ENCODE assay signal across 7 cellular contexts in genomic region chr1:7885513-7886298, GRCh38. TPM values are rescaled to one million over a fixed set of nuclear protein-coding genes. Genes with fewer than 3 reads are reported as not detected.
DNase-seq lines count a peak whose midpoint lies in the region; ATAC-seq and TF ChIP-seq lines count a peak whose summit lies in the region.

No MANE protein-coding gene starts in this region.

- H3K36me3 ChIP-seq in HEK293 (ENCODE audit: control insufficient read depth in 2 of 2, insufficient read depth in 1 of 2, low read length in 2 of 2): no peaks in the 10 kb centered on the region
- H3K36me3 ChIP-seq in Panc1 (ENCODE audit: control insufficient read depth, insufficient read depth, low read length): no peaks in the 10 kb centered on the region
- H3K36me3 ChIP-seq in esophagus (ENCODE audit: control insufficient read depth in 2 of 2, insufficient read depth in 2 of 2, low read length in 1 of 2): no peaks in the 10 kb centered on the region

- H3K27me3 ChIP-seq in Panc1 (ENCODE audit: control insufficient read depth, insufficient read depth, low read length) (no peaks in the 10 kb centered on the region), esophagus (ENCODE audit: control insufficient read depth in 1 of 2, insufficient read depth in 2 of 2, low read length in 2 of 2) (no peaks in the 10 kb centered on the region)

- H3K4me1 ChIP-seq in HEK293 (ENCODE audit: control insufficient read depth, insufficient read depth, low read length) (no peaks in the 10 kb centered on the region), Panc1 (ENCODE audit: control insufficient read depth, insufficient read depth, low read length) (no peaks in the 10 kb centered on the region), esophagus (ENCODE audit: control insufficient read depth in 2 of 2, insufficient read depth in 2 of 2, low read length in 1 of 2) (peaks cover 3 to 5% of the 10 kb centered on the region in 2 donors)

- intact Hi-C loops in Panc1 (cut with micrococcal nuclease; ENCODE audit: unreplicated experiment): no loop called here
- intact Hi-C loops in head of caudate nucleus (cut with DNase I): no loop called here

- CTCF ChIA-PET in HEK293 (lab: Yijun Ruan, JAX): interaction anchor here (0.7 kb wide), 1 partner anchor 217 kb away, joined by 3 read pairs; no protein-coding TSS in a partner anchor
- CTCF ChIA-PET in Panc1 (lab: Charles Lee): no interaction called here

- POLR2A ChIA-PET in HEK293 (lab: Yijun Ruan, JAX) (no interaction called here), Panc1 (lab: Charles Lee) (no interaction called here)

- H3K9me3 ChIP-seq in HEK293 (ENCODE audit: control insufficient read depth, insufficient read depth, low read depth, low read length) (no peaks in the 10 kb centered on the region), Panc1 (ENCODE audit: control insufficient read depth, insufficient read depth, low read depth, low read length) (no peaks in the 10 kb centered on the region), esophagus (ENCODE audit: control insufficient read depth in 2 of 2, insufficient read depth in 1 of 2, low read depth in 1 of 2, low read length in 1 of 2) (no peaks in the 10 kb centered on the region)

- TF ChIP-seq CTCF in HEK293 (tag by site-specific recombination; IDR thresholded peaks at IDR 0.05) (no peak), Panc1 (IDR thresholded peaks at IDR 0.05) (no peak)

- in situ Hi-C loops in Panc1 (cut with HindIII; ENCODE audit: low pct_unique_long_range_greater_than_20kb, low sequenced_read_pairs): no loop called here

- H3K4me3 ChIP-seq in HEK293 (ENCODE audit: low read depth, low read length) (no peak overlapping the region), Panc1 (ENCODE audit: low read depth in 2 of 2, low read length in 2 of 2) (no peak overlapping the region), esophagus (ENCODE audit: low read depth in 1 of 2, low read length in 2 of 2) (peak overlapping the region; percentile 17 to 18)

- H3K27ac ChIP-seq in HEK293 (ENCODE audit: extremely low read depth, low read depth, low read length) (no peak overlapping the region), Panc1 (ENCODE audit: low read length) (no peak overlapping the region), esophagus (ENCODE audit: low read depth in 2 of 2, low read length in 1 of 2) (peak overlapping the region in 1 of 2 donors; percentile 41)

- DNase-seq in Panc1 (ENCODE audit: low read depth, low spot score) (no peak), KG1 (lab: John Stamatoyannopoulos, UW) (no peak), head of caudate nucleus (no peak)
- peak; percentile 25 to 40 for DNase-seq in stimulated activated CD4-positive, alpha-beta T cell treated with anti-CD3 and anti-CD28 coated beads, Interleukin-2, amount 100 ng/mL, for 48 hours

- BruUV-seq in Panc1 (replicated peaks; lab: Mats Ljungman, UMichigan): no TSS peak

- ATAC-seq in Panc1 (peak; percentile 67), GM21737 (IDR thresholded peaks at IDR 0.05; ENCODE audit: unreplicated experiment) (no peak)

- WGBS in esophagus, 2 donors: 24 to 28% methylated on average over 20 to 25 of the region's 26 CpGs

TF ChIP-seq in HEK293, 187 proteins besides CTCF, POLR2A, EP300 and RAD21:
- peak; percentile 46; the same call in 1 of the 2 replicates for TF ChIP-seq KLF8 (tag by site-specific recombination; IDR thresholded peaks at IDR 0.05)
- TF ChIP-seq KLF9 (tag by site-specific recombination; IDR thresholded peaks at IDR 0.05; ENCODE audit: low read depth): peak; percentile 77
- no peak for TF ChIP-seq ZNF510 (tag by site-specific recombination; IDR thresholded peaks at IDR 0.05; ENCODE audit: insufficient replicate concordance)
- TF ChIP-seq ZEB2 (tag by site-specific recombination; IDR thresholded peaks at IDR 0.05): peak; percentile 25; the same call in 1 of the 2 replicates
- no peak for TF ChIP-seq HOXA7 (CRISPR knock-in tag; IDR thresholded peaks at IDR 0.05; ENCODE audit: borderline replicate concordance)
- peak; percentile 26; the same call in 1 of the 2 replicates for TF ChIP-seq SP3 (tag by site-specific recombination; IDR thresholded peaks at IDR 0.05)
- TF ChIP-seq KLF1 (tag by site-specific recombination; IDR thresholded peaks at IDR 0.05): peak; percentile 97
- peak; percentile 22; the same call in 1 of the 2 replicates for TF ChIP-seq SP2 (tag by site-specific recombination; IDR thresholded peaks at IDR 0.05)
- no peak for TF ChIP-seq MZF1 (tag by site-specific recombination; IDR thresholded peaks at IDR 0.05; ENCODE audit: borderline replicate concordance)
TF ChIP-seq in HEK293: peak in this region for 6.

RNA-seq across cellular contexts. Expression of gene UTS2, which starts 32.8 kb away (rescaled TPM):
- not detected for total RNA-seq in Panc1 (2021; ENCODE audit: unreplicated experiment)
- not detected for polyA plus RNA-seq in Panc1 (2012; ENCODE audit: insufficient read length)
- under 1 TPM; 0.04 to 0.56 TPM for polyA plus RNA-seq in esophagus

RNA-seq across cellular contexts. Expression of gene TNFRSF9, which starts 54.9 kb away (rescaled TPM):
- 0.23 TPM for total RNA-seq in Panc1 (2021; ENCODE audit: unreplicated experiment)
- 0.35 TPM for polyA plus RNA-seq in Panc1 (2012; ENCODE audit: insufficient read length)
- polyA plus RNA-seq in esophagus: under 1 TPM; 0.02 to 0.12 TPM

Comparison
In these comparisons a context has a peak if more than half of its experiments do, and no peak if none do; other contexts are left out.
1. H3K4me3 ChIP-seq: peak in esophagus (2 of 2); none in HEK293 (single experiment) and Panc1 (0 of 2).
2. DNase-seq: peak in stimulated activated CD4-positive, alpha-beta T cell treated with anti-CD3 and anti-CD28 coated beads, Interleukin-2, amount 100 ng/mL, for 48 hours (2 of 2); none in Panc1 (single experiment), KG1 (single experiment) and head of caudate nucleus (0 of 42).